Comparison of ENCODE assay signal across 1 cellular context in genomic region chr2:181268174-181268867, GRCh38.
TF ChIP-seq lines count a peak whose summit lies in the region.

No MANE protein-coding gene starts in this region.

TF ChIP-seq in GM12878, 131 proteins besides CTCF, POLR2A, EP300 and RAD21 (continued from another document):
- TF ChIP-seq ATF2 (IDR thresholded peaks at IDR 0.05; ENCODE audit: low read length) (0 out of 2 replicates have a peak, but pooled peaks have one; percentile 26), SKIL (IDR thresholded peaks at IDR 0.05; ENCODE audit: low read depth, poor library complexity, severe bottlenecking) (no peak), NFIC (IDR thresholded peaks at IDR 0.05; ENCODE audit: low read depth, low read length) (0 out of 2 replicates have a peak, but pooled peaks have one; percentile 31), TCF12 (IDR thresholded peaks at IDR 0.05; ENCODE audit: low read depth, low read length) (no peak), SRF (IDR thresholded peaks at IDR 0.05; ENCODE audit: low read depth in 2 of 2, low read length in 2 of 2) (no peak), YY1 (IDR thresholded peaks at IDR 0.05; ENCODE audit: low read depth, low read length) (no peak)
